In the genomic region with DNA sequence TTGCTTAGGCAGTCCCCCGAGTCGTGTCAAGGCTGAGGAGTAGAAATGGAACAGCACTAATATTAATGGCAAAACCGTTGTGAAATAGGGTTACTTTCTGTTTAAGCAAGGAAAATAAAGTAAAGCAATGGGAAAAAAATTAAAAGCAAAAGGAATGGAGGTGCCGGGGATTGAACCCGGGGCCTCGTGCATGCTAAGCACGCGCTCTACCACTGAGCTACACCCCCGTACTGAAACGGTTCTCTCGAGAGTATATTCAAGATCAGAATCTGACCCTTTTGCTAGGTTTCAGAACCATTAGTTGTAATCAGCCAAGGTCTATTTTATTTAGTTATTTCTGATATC, we compare ENCODE assay signal across 1 cellular context.
A peak's percentile ranks its signal among the peaks of the same experiment; 100 is the strongest.
TF ChIP-seq lines count a peak whose summit lies in the region.

No MANE protein-coding gene starts in this region.

TF ChIP-seq in HepG2, 621 proteins besides CTCF, POLR2A, EP300 and RAD21 (continued from another document and continues in another):
- TF ChIP-seq, protein P1, sequence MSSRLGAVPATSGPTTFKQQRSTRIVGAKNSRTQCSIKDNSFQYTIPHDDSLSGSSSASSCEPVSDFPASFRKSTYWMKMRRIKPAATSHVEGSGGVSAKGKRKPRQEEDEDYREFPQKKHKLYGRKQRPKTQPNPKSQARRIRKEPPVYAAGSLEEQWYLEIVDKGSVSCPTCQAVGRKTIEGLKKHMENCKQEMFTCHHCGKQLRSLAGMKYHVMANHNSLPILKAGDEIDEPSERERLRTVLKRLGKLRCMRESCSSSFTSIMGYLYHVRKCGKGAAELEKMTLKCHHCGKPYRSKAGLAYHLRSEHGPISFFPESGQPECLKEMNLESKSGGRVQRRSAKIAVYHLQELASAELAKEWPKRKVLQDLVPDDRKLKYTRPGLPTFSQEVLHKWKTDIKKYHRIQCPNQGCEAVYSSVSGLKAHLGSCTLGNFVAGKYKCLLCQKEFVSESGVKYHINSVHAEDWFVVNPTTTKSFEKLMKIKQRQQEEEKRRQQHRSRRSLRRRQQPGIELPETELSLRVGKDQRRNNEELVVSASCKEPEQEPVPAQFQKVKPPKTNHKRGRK (CRISPR knock-in tag; IDR thresholded peaks at IDR 0.05): no peak
- 0 out of 2 replicates have a peak, but pooled peaks have one; percentile 50 for TF ChIP-seq ZSCAN20 (CRISPR knock-in tag; IDR thresholded peaks at IDR 0.05; ENCODE audit: borderline replicate concordance)
- TF ChIP-seq ZNF234 (CRISPR knock-in tag; conservative IDR thresholded peaks at IDR 0.05): no peak
- TF ChIP-seq, protein P2, sequence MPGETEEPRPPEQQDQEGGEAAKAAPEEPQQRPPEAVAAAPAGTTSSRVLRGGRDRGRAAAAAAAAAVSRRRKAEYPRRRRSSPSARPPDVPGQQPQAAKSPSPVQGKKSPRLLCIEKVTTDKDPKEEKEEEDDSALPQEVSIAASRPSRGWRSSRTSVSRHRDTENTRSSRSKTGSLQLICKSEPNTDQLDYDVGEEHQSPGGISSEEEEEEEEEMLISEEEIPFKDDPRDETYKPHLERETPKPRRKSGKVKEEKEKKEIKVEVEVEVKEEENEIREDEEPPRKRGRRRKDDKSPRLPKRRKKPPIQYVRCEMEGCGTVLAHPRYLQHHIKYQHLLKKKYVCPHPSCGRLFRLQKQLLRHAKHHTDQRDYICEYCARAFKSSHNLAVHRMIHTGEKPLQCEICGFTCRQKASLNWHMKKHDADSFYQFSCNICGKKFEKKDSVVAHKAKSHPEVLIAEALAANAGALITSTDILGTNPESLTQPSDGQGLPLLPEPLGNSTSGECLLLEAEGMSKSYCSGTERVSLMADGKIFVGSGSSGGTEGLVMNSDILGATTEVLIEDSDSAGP (CRISPR knock-in tag; IDR thresholded peaks at IDR 0.05; ENCODE audit: borderline replicate concordance): no peak
- no peak for TF ChIP-seq LCORL (IDR thresholded peaks at IDR 0.05)
- TF ChIP-seq LCORL (CRISPR knock-in tag; IDR thresholded peaks at IDR 0.05): no peak
- no peak for TF ChIP-seq ZNF367 (CRISPR knock-in tag; IDR thresholded peaks at IDR 0.05; ENCODE audit: borderline replicate concordance)
- TF ChIP-seq, protein P3, sequence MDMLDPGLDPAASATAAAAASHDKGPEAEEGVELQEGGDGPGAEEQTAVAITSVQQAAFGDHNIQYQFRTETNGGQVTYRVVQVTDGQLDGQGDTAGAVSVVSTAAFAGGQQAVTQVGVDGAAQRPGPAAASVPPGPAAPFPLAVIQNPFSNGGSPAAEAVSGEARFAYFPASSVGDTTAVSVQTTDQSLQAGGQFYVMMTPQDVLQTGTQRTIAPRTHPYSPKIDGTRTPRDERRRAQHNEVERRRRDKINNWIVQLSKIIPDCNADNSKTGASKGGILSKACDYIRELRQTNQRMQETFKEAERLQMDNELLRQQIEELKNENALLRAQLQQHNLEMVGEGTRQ (IDR thresholded peaks at IDR 0.05; ENCODE audit: low read depth, low read length): no peak
- TF ChIP-seq, protein P3 (CRISPR knock-in tag; IDR thresholded peaks at IDR 0.05; ENCODE audit: borderline replicate concordance): no peak
- no peak for TF ChIP-seq MTF2 (CRISPR knock-in tag; IDR thresholded peaks at IDR 0.05; ENCODE audit: borderline replicate concordance)
- no peak for TF ChIP-seq REPIN1 (CRISPR knock-in tag; IDR thresholded peaks at IDR 0.05; ENCODE audit: borderline replicate concordance, low read depth)
- TF ChIP-seq NCOA5 (CRISPR knock-in tag; IDR thresholded peaks at IDR 0.05): no peak
- TF ChIP-seq SRSF9 (IDR thresholded peaks at IDR 0.05; ENCODE audit: borderline replicate concordance, insufficient read depth, low read depth, low read length, poor library complexity, severe bottlenecking): no peak
- TF ChIP-seq, protein P4, sequence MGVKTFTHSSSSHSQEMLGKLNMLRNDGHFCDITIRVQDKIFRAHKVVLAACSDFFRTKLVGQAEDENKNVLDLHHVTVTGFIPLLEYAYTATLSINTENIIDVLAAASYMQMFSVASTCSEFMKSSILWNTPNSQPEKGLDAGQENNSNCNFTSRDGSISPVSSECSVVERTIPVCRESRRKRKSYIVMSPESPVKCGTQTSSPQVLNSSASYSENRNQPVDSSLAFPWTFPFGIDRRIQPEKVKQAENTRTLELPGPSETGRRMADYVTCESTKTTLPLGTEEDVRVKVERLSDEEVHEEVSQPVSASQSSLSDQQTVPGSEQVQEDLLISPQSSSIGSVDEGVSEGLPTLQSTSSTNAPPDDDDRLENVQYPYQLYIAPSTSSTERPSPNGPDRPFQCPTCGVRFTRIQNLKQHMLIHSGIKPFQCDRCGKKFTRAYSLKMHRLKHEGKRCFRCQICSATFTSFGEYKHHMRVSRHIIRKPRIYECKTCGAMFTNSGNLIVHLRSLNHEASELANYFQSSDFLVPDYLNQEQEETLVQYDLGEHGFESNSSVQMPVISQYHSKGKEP (CRISPR knock-in tag; IDR thresholded peaks at IDR 0.05): no peak
- no peak for TF ChIP-seq ZFP41 (CRISPR knock-in tag; IDR thresholded peaks at IDR 0.05; ENCODE audit: borderline replicate concordance)
- TF ChIP-seq, protein P5, sequence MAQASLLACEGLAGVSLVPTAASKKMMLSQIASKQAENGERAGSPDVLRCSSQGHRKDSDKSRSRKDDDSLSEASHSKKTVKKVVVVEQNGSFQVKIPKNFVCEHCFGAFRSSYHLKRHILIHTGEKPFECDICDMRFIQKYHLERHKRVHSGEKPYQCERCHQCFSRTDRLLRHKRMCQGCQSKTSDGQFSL (CRISPR knock-in tag; IDR thresholded peaks at IDR 0.05): no peak
- TF ChIP-seq, protein P6, sequence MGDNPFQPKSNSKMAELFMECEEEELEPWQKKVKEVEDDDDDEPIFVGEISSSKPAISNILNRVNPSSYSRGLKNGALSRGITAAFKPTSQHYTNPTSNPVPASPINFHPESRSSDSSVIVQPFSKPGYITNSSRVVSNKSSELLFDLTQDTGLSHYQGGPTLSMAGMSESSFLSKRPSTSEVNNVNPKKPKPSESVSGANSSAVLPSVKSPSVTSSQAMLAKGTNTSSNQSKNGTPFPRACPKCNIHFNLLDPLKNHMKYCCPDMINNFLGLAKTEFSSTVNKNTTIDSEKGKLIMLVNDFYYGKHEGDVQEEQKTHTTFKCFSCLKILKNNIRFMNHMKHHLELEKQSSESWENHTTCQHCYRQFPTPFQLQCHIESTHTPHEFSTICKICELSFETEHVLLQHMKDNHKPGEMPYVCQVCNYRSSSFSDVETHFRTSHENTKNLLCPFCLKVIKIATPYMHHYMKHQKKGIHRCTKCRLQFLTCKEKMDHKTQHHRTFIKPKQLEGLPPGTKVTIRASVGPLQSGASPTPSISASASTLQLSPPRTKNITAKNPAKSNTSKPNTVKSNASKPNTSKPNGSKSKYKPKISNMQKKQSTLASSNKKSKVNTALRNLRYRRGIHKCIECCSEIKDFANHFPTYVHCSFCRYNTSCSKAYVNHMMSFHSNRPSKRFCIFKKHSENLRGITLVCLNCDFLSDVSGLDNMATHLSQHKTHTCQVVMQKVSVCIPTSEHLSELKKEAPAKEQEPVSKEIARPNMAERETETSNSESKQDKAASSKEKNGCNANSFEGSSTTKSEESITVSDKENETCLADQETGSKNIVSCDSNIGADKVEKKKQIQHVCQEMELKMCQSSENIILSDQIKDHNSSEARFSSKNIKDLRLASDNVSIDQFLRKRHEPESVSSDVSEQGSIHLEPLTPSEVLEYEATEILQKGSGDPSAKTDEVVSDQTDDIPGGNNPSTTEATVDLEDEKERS (CRISPR knock-in tag; IDR thresholded peaks at IDR 0.05): no peak
- TF ChIP-seq, protein P7, sequence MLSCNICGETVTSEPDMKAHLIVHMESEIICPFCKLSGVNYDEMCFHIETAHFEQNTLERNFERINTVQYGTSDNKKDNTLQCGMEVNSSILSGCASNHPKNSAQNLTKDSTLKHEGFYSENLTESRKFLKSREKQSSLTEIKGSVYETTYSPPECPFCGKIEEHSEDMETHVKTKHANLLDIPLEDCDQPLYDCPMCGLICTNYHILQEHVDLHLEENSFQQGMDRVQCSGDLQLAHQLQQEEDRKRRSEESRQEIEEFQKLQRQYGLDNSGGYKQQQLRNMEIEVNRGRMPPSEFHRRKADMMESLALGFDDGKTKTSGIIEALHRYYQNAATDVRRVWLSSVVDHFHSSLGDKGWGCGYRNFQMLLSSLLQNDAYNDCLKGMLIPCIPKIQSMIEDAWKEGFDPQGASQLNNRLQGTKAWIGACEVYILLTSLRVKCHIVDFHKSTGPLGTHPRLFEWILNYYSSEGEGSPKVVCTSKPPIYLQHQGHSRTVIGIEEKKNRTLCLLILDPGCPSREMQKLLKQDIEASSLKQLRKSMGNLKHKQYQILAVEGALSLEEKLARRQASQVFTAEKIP (CRISPR knock-in tag; IDR thresholded peaks at IDR 0.05; ENCODE audit: borderline replicate concordance): no peak
- no peak for TF ChIP-seq REXO4 (CRISPR knock-in tag; IDR thresholded peaks at IDR 0.05; ENCODE audit: borderline replicate concordance)
- TF ChIP-seq EED (CRISPR knock-in tag; IDR thresholded peaks at IDR 0.05): no peak
- TF ChIP-seq, protein P8, sequence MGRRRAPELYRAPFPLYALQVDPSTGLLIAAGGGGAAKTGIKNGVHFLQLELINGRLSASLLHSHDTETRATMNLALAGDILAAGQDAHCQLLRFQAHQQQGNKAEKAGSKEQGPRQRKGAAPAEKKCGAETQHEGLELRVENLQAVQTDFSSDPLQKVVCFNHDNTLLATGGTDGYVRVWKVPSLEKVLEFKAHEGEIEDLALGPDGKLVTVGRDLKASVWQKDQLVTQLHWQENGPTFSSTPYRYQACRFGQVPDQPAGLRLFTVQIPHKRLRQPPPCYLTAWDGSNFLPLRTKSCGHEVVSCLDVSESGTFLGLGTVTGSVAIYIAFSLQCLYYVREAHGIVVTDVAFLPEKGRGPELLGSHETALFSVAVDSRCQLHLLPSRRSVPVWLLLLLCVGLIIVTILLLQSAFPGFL (CRISPR knock-in tag; IDR thresholded peaks at IDR 0.05): no peak
- no peak for TF ChIP-seq SP4 (CRISPR knock-in tag; IDR thresholded peaks at IDR 0.05)
- TF ChIP-seq ZNF746 (CRISPR knock-in tag; IDR thresholded peaks at IDR 0.05): 0 out of 2 replicates have a peak, but pooled peaks have one; percentile 10
- TF ChIP-seq, protein P9, sequence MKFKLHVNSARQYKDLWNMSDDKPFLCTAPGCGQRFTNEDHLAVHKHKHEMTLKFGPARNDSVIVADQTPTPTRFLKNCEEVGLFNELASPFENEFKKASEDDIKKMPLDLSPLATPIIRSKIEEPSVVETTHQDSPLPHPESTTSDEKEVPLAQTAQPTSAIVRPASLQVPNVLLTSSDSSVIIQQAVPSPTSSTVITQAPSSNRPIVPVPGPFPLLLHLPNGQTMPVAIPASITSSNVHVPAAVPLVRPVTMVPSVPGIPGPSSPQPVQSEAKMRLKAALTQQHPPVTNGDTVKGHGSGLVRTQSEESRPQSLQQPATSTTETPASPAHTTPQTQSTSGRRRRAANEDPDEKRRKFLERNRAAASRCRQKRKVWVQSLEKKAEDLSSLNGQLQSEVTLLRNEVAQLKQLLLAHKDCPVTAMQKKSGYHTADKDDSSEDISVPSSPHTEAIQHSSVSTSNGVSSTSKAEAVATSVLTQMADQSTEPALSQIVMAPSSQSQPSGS (CRISPR knock-in tag; IDR thresholded peaks at IDR 0.05): no peak
- peak; percentile 67 for TF ChIP-seq ZNF124 (CRISPR knock-in tag; IDR thresholded peaks at IDR 0.05)
- TF ChIP-seq ZNF33A (CRISPR knock-in tag; IDR thresholded peaks at IDR 0.05; ENCODE audit: borderline replicate concordance): no peak; the same call in 1 of the 2 replicates
- TF ChIP-seq AKAP8 (CRISPR knock-in tag; IDR thresholded peaks at IDR 0.05): no peak
- TF ChIP-seq XBP1 (CRISPR knock-in tag; IDR thresholded peaks at IDR 0.05): no peak
- no peak for TF ChIP-seq NFYB (CRISPR knock-in tag; IDR thresholded peaks at IDR 0.05)
- no peak for TF ChIP-seq IRX3 (CRISPR knock-in tag; IDR thresholded peaks at IDR 0.05; ENCODE audit: borderline replicate concordance, low read depth)
- no peak for TF ChIP-seq ZNF747 (CRISPR knock-in tag; IDR thresholded peaks at IDR 0.05; ENCODE audit: borderline replicate concordance)
- no peak for TF ChIP-seq KAT2B (IDR thresholded peaks at IDR 0.05; ENCODE audit: borderline replicate concordance, low read depth, low read length)
- TF ChIP-seq FOXA1 (IDR thresholded peaks at IDR 0.05): no peak
- no peak for TF ChIP-seq FOXA1 (CRISPR knock-in tag; IDR thresholded peaks at IDR 0.05)
- TF ChIP-seq ATM (IDR thresholded peaks at IDR 0.05; ENCODE audit: borderline replicate concordance): no peak
- peak; percentile 47; the same call in 1 of the 2 replicates for TF ChIP-seq THAP11 (CRISPR knock-in tag; IDR thresholded peaks at IDR 0.05)
- no peak for TF ChIP-seq RBFOX2 (IDR thresholded peaks at IDR 0.05; ENCODE audit: low read depth, low read length)
- TF ChIP-seq ZNF446 (CRISPR knock-in tag; IDR thresholded peaks at IDR 0.05): no peak
